In genomic region chr10:124733566-124734245, GRCh38 we compare ENCODE assay signal across 9 cellular contexts. TPM values are rescaled to one million over a fixed set of nuclear protein-coding genes. Genes with fewer than 3 reads are reported as not detected.
DNase-seq lines count a peak whose midpoint lies in the region; ATAC-seq and TF ChIP-seq lines count a peak whose summit lies in the region.
"Had no signal": no experiment of that assay in that cellular context is flagged by ENCODE, and none has a peak within 500 bp of the region (broad histone marks: within the 10 kb centered on the region; RNA-seq: fewer than 3 reads in every experiment).

No MANE protein-coding gene starts in this region.

- H3K36me3 ChIP-seq in upper lobe of left lung (no peaks in the 10 kb centered on the region), GM23248 (ENCODE audit: low read depth) (no peaks in the 10 kb centered on the region)

- H3K4me2 ChIP-seq in GM23248 (ENCODE audit: unreplicated experiment) = no peak overlapping the region

- H3K79me2 ChIP-seq in GM23248 (ENCODE audit: insufficient read depth) = peaks cover 38% of the 10 kb centered on the region

- H3K4me1 Mint-ChIP-seq in activated naive CD4-positive, alpha-beta T cell treated with anti-CD3 and anti-CD28 coated beads for 36 hours (ENCODE audit: low read depth) = peaks cover 82% of the 10 kb centered on the region
- H3K4me1 Mint-ChIP-seq in chondrocyte (ENCODE audit: low read depth) (peaks cover 43% of the 10 kb centered on the region), naive B cell (peaks cover 85 to 98% (median 97%) of the 10 kb centered on the region in 3 donors)

- peaks cover 9% of the 10 kb centered on the region for H3K36me3 Mint-ChIP-seq in activated naive CD4-positive, alpha-beta T cell treated with anti-CD3 and anti-CD28 coated beads for 36 hours (ENCODE audit: low read depth)
- no peaks in the 10 kb centered on the region for H3K36me3 Mint-ChIP-seq in chondrocyte (ENCODE audit: low read depth)
- peaks cover 13 to 29% of the 10 kb centered on the region in 2 donors for H3K36me3 Mint-ChIP-seq in naive B cell

- peak overlapping the region; percentile 53 for H3K4me3 Mint-ChIP-seq in activated naive CD4-positive, alpha-beta T cell treated with anti-CD3 and anti-CD28 coated beads for 36 hours
- no peak overlapping the region for H3K4me3 Mint-ChIP-seq in chondrocyte (ENCODE audit: unreplicated experiment)
- peak overlapping the region; percentile 62 to 97 (median 84) for H3K4me3 Mint-ChIP-seq in naive B cell

- in situ Hi-C loops in GM23248 (cut with MboI) = loop anchor here (10.0 kb wide), 1 partner anchor 179 kb away; no protein-coding TSS in a partner anchor

- H3K27me3 Mint-ChIP-seq in activated naive CD4-positive, alpha-beta T cell treated with anti-CD3 and anti-CD28 coated beads for 36 hours (ENCODE audit: low read depth) = no peaks in the 10 kb centered on the region
- H3K27me3 Mint-ChIP-seq in chondrocyte (ENCODE audit: low read depth) (no peaks in the 10 kb centered on the region), naive B cell (no peaks in the 10 kb centered on the region)

- no peak for DNase-seq in activated naive CD4-positive, alpha-beta T cell treated with anti-CD3 and anti-CD28 coated beads for 36 hours
- DNase-seq in activated naive CD4-positive, alpha-beta T cell treated with Interleukin-2 at 50 U/mL for 16 hours = no peak
- DNase-seq in chondrocyte (ENCODE audit: low spot score) (no peak), naive B cell (no peak), upper lobe of left lung (no peak), GM23248 (no peak)
- DNase-seq: WERI-Rb-1 had no signal

- H3K9me3 ChIP-seq in upper lobe of left lung (no peaks in the 10 kb centered on the region), GM23248 (ENCODE audit: low read depth) (no peaks in the 10 kb centered on the region)

- CTCF ChIA-PET in activated naive CD4-positive, alpha-beta T cell treated with anti-CD3 and anti-CD28 coated beads for 36 hours (lab: Charles Lee) = interaction anchor here (0.7 to 7.9 kb wide), 14 partner anchors 8 to 122 kb away, joined by 3 to 85 read pairs (median 5); no protein-coding TSS in a partner anchor

- no peaks in the 10 kb centered on the region for H3K9me2 ChIP-seq in GM23248 (ENCODE audit: insufficient read depth)

- H3K27ac Mint-ChIP-seq in activated naive CD4-positive, alpha-beta T cell treated with anti-CD3 and anti-CD28 coated beads for 36 hours = peak overlapping the region; percentile 83
- H3K27ac Mint-ChIP-seq in chondrocyte (ENCODE audit: unreplicated experiment) = peak overlapping the region; percentile 94
- peak overlapping the region; percentile 97 to 99 (median 98) for H3K27ac Mint-ChIP-seq in naive B cell

- no peak for TF ChIP-seq EP300 in upper lobe of left lung (IDR thresholded peaks at IDR 0.05)

- 57 to 62% methylated on average over 13 of the region's 13 CpGs for WGBS in upper lobe of left lung, 2 donors
- 97 to 98% methylated on average over 13 of the region's 13 CpGs for WGBS in GM23248 (ENCODE audit: low coverage in 1 of 2, low lambda C conversion rate in 2 of 2, missing lambda C conversion rate in 2 of 2), 2 experiments

- no peak overlapping the region for H3K4me3 ChIP-seq in upper lobe of left lung
- no peak overlapping the region for H3K4me3 ChIP-seq in GM23248

- ATAC-seq in naive B cell (ENCODE audit: low read depth in 2 of 2) = peak in 1 of 2 donors; percentile 4
- ATAC-seq in upper lobe of left lung (ENCODE audit: low FRiP score in 2 of 2) = no peak
- ATAC-seq in GM21367 (IDR thresholded peaks at IDR 0.05; ENCODE audit: unreplicated experiment) = no peak
- no peak for ATAC-seq in GM18873 (IDR thresholded peaks at IDR 0.05; ENCODE audit: low FRiP score, unreplicated experiment)

- H4K20me1 ChIP-seq in GM23248 (ENCODE audit: insufficient read depth) = no peaks in the 10 kb centered on the region

- intact Hi-C loops in activated naive CD4-positive, alpha-beta T cell treated with anti-CD3 and anti-CD28 coated beads for 36 hours (cut with micrococcal nuclease) = loop anchor here (1.0 to 2.0 kb wide), 6 partner anchors 8 to 85 kb away; no protein-coding TSS in a partner anchor

- TF ChIP-seq POLR2A in upper lobe of left lung (IDR thresholded peaks at IDR 0.05) = no peak

- no peaks in the 10 kb centered on the region for H3K27me3 ChIP-seq in upper lobe of left lung
- no peaks in the 10 kb centered on the region for H3K27me3 ChIP-seq in GM23248 (replicated peaks; ENCODE audit: insufficient read depth)

- TF ChIP-seq CTCF in chondrocyte (IDR thresholded peaks at IDR 0.05) (no peak), upper lobe of left lung (IDR thresholded peaks at IDR 0.05) (no peak)

- H2AFZ ChIP-seq in GM23248 = no peak overlapping the region

- H3K4me1 ChIP-seq in upper lobe of left lung (peaks cover 74 to 97% (median 84%) of the 10 kb centered on the region in 4 donors), GM23248 (ENCODE audit: insufficient read depth) (peaks cover 13% of the 10 kb centered on the region)

- H3K9ac ChIP-seq in GM23248 = no peak overlapping the region

- H3K27ac ChIP-seq in upper lobe of left lung (peak overlapping the region; percentile 56 to 74 (median 64)), GM23248 (no peak overlapping the region)
- H3K27ac ChIP-seq: WERI-Rb-1 had no signal

- no peaks in the 10 kb centered on the region for H3K9me3 Mint-ChIP-seq in activated naive CD4-positive, alpha-beta T cell treated with anti-CD3 and anti-CD28 coated beads for 36 hours
- H3K9me3 Mint-ChIP-seq in chondrocyte (ENCODE audit: low read depth) (no peaks in the 10 kb centered on the region), naive B cell (no peaks in the 10 kb centered on the region)

- H3F3A ChIP-seq in GM23248 (ENCODE audit: insufficient read depth) = peaks cover 8% of the 10 kb centered on the region; the same call in 1 of the 2 replicates

RNA-seq across cellular contexts. Expression of gene FAM53B, which starts 10.5 kb away (rescaled TPM):
- 10 to 100 TPM; 11.8 to 11.9 TPM for total RNA-seq in activated naive CD4-positive, alpha-beta T cell treated with anti-CD3 and anti-CD28 coated beads for 36 hours
- total RNA-seq in chondrocyte (16.1 to 18.2 TPM (median 17.6 TPM) in 3 replicates), upper lobe of left lung (10 to 100 TPM; 35.8 to 62.5 (median 47.8) TPM)
- polyA plus RNA-seq in naive B cell (ENCODE audit: low read depth in 6 of 6) (100 to 1,000 TPM in 1 of 6 donors, 10 to 100 TPM in 5; 19.6 to 141 (median 31.5) TPM), GM23248 (2016; fragmentation: Nextera tagmentation; extraction: Ambion mirVana) (2.1 and 2.7 TPM in 2 replicates)
- total RNA-seq in GM23248 (2014; rRNA removed; shearing (Covaris generic)) = 10.1 TPM in 2 replicates

RNA-seq across cellular contexts. Expression of gene EEF1AKMT2, which starts 58.0 kb away (rescaled TPM):
- 10 to 100 TPM; 22.5 to 25.5 TPM for total RNA-seq in activated naive CD4-positive, alpha-beta T cell treated with anti-CD3 and anti-CD28 coated beads for 36 hours
- total RNA-seq in chondrocyte = 15.7 to 18.3 TPM (median 16.7 TPM) in 3 replicates
- 10 to 100 TPM; 16.1 to 40.6 (median 23.4) TPM for polyA plus RNA-seq in naive B cell (ENCODE audit: low read depth in 6 of 6)
- total RNA-seq in upper lobe of left lung = 10 to 100 TPM in 4 of 6 donors, 1 to 10 TPM in 2; 3.6 to 17.3 (median 11.4) TPM
- total RNA-seq in GM23248 (2014; rRNA removed; shearing (Covaris generic)) = 19.6 and 24.0 TPM in 2 replicates
- polyA plus RNA-seq in GM23248 (2016; fragmentation: Nextera tagmentation; extraction: Ambion mirVana) = 25.4 and 27.4 TPM in 2 replicates
